ENCODE assay signal across 8 cellular contexts in genomic region chr6:26538572-26538902, GRCh38. TPM values are rescaled to one million over a fixed set of nuclear protein-coding genes. Genes with fewer than 3 reads are reported as not detected.
DNase-seq lines count a peak whose midpoint lies in the region; ATAC-seq and TF ChIP-seq lines count a peak whose summit lies in the region.

No MANE protein-coding gene starts in this region.

- no peaks in the 10 kb centered on the region for H3K36me3 ChIP-seq in mucosa of stomach (ENCODE audit: control insufficient read depth, insufficient read depth, low read length)

- H3K4me3 ChIP-seq in mucosa of stomach (ENCODE audit: low read length): peak overlapping the region; percentile 71

- H3K9ac ChIP-seq in mucosa of stomach (ENCODE audit: low read length): peak overlapping the region; percentile 96

- DNase-seq in NCI-H510A treated with DMSO at 0.1 percent for 48 hours (lab: John Stamatoyannopoulos, UW): peak; percentile 35
- DNase-seq in chondrocyte (ENCODE audit: low spot score): no peak
- no peak for DNase-seq in kidney tubule cell (ENCODE audit: low spot score)
- no peak for DNase-seq in NCI-H187 treated with DMSO at 0.1 percent for 48 hours (lab: John Stamatoyannopoulos, UW)

- peaks cover 49% of the 10 kb centered on the region for H3K4me1 Mint-ChIP-seq in chondrocyte (ENCODE audit: low read depth)

- H3K27ac Mint-ChIP-seq in chondrocyte (ENCODE audit: unreplicated experiment): peak overlapping the region; percentile 99

- H3K27me3 ChIP-seq in mucosa of stomach (ENCODE audit: control insufficient read depth, insufficient read depth, low read length): no peaks in the 10 kb centered on the region

- H3K9me3 Mint-ChIP-seq in chondrocyte (ENCODE audit: low read depth): no peaks in the 10 kb centered on the region

- H3K4me1 ChIP-seq in mucosa of stomach (ENCODE audit: control insufficient read depth, insufficient read depth, low read length): peaks cover 15% of the 10 kb centered on the region

- peak; percentile 2 for ATAC-seq in GM18907 (IDR thresholded peaks at IDR 0.05; ENCODE audit: unreplicated experiment)
- no peak for ATAC-seq in HG02798 (IDR thresholded peaks at IDR 0.05; ENCODE audit: poor library complexity, unreplicated experiment)
- ATAC-seq in GM19023 (IDR thresholded peaks at IDR 0.05; ENCODE audit: unreplicated experiment): no peak

- no peak for TF ChIP-seq CTCF in chondrocyte (IDR thresholded peaks at IDR 0.05)

- H3K9me3 ChIP-seq in mucosa of stomach (ENCODE audit: control insufficient read depth, low read length): no peaks in the 10 kb centered on the region

- peak overlapping the region; percentile 91 for H3K4me3 Mint-ChIP-seq in chondrocyte (ENCODE audit: unreplicated experiment)

- no peaks in the 10 kb centered on the region for H3K27me3 Mint-ChIP-seq in chondrocyte (ENCODE audit: low read depth)

- H3K36me3 Mint-ChIP-seq in chondrocyte (ENCODE audit: low read depth): peaks cover 13% of the 10 kb centered on the region

RNA-seq across cellular contexts. Expression of gene HMGN4, which starts 0.4 kb away (rescaled TPM):
- total RNA-seq in chondrocyte: 44.7 to 50.1 TPM (median 47.3 TPM) in 3 replicates

RNA-seq across cellular contexts. Expression of gene BTN1A1, which starts 38.4 kb away (rescaled TPM):
- total RNA-seq in chondrocyte: not detected in 3 replicates

RNA-seq across cellular contexts. Expression of gene ABT1, which starts 58.2 kb away (rescaled TPM):
- 9.7 to 11.4 TPM (median 10.1 TPM) in 3 replicates for total RNA-seq in chondrocyte
